In the genomic region with DNA sequence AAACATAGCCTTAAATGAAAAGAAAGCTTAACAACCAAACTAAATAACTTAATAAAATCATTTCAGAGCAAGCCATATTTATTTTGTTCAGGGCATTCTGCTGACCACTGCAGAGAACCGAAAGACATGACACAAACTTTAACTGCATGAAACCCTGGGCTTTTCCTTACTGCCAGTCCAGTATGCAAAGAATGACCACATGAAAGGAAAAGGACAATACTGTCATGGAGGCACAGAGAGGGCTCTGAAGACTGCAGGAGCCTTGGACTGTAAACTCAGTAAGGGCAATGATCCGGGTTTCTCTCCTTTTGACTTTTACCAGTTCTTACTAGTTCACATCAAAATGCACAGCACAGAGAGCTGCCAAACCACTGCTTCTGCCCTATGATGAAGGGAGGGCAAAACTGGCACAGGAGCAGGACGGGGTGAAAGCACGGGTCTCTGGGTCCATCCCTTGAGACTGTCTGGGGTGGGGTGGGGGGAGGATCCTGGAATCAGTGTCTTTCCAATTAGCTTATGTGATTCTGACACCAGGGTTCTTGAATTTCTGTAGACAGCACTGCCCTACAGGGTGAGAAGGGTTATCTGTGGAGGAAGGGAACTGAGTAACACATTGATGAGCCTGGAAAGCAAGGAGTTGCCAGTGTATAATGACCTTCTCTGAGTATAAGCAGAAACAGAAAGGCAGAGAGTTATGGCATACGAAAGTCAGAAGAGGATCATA, we compare ENCODE assay signal across 15 cellular contexts. TPM values are rescaled to one million over a fixed set of nuclear protein-coding genes. Genes with fewer than 3 reads are reported as not detected.
DNase-seq lines count a peak whose midpoint lies in the region; ATAC-seq and TF ChIP-seq lines count a peak whose summit lies in the region.
"Had no signal": no experiment of that assay in that cellular context is flagged by ENCODE, and none has a peak within 500 bp of the region (broad histone marks: within the 10 kb centered on the region; RNA-seq: fewer than 3 reads in every experiment).

No MANE protein-coding gene starts in this region.

- H3K9me3 Mint-ChIP-seq in dendritic cell treated with granulocyte-macrophage colony-stimulating factor and Interleukin-4, amounts not matched to agents 40 ng/mL and 50 ng/mL, for 4 days = no peaks in the 10 kb centered on the region
- H3K9me3 Mint-ChIP-seq: activated naive CD4-positive, alpha-beta T cell treated with anti-CD3 and anti-CD28 coated beads, Interleukin-2, amount 50 U/mL, for 72 hours; activated T-cell treated with anti-CD3 and anti-CD28 coated beads, Interleukin-2, amount 50 U/mL, for 24 hours had no signal

- H3K36me3 ChIP-seq in RWPE2 (ENCODE audit: low read depth) (no peaks in the 10 kb centered on the region), spleen (peaks cover 0 to 18% (median 0%) of the 10 kb centered on the region in 6 donors)
- H3K36me3 ChIP-seq: SJSA1 had no signal

- peaks cover 50% of the 10 kb centered on the region for H3K4me1 Mint-ChIP-seq in dendritic cell treated with granulocyte-macrophage colony-stimulating factor and Interleukin-4, amounts not matched to agents 40 ng/mL and 50 ng/mL, for 4 days (ENCODE audit: low read depth)

- DNase-seq in RWPE2 (ENCODE audit: low spot score) (no peak), medulla oblongata (ENCODE audit: extremely low spot score) (peak; percentile 35), spleen (no peak)
- DNase-seq in stimulated activated CD4-positive, alpha-beta T cell treated with anti-CD3 and anti-CD28 coated beads, Interleukin-4, amount 100 ng/mL, for 24 hours = no peak
- DNase-seq: activated T-cell treated with anti-CD3 and anti-CD28 coated beads, Interleukin-2, amount 50 U/mL, for 24 hours; foreskin melanocyte; Karpas-422; NCI-H446 treated with DMSO at 0.1 percent for 48 hours; T1000 had no signal

- H3K36me3 Mint-ChIP-seq in dendritic cell treated with granulocyte-macrophage colony-stimulating factor and Interleukin-4, amounts not matched to agents 40 ng/mL and 50 ng/mL, for 4 days (ENCODE audit: low read depth) = peaks cover 61% of the 10 kb centered on the region

- intact Hi-C loops in dendritic cell treated with granulocyte-macrophage colony-stimulating factor and Interleukin-4, amounts not matched to agents 40 ng/mL and 50 ng/mL, for 4 days (cut with micrococcal nuclease) = no loop called here
- intact Hi-C loops in spleen (cut with DNase I; ENCODE audit: low total_unique reads) = no loop called here

- TF ChIP-seq POLR2A in spleen (IDR thresholded peaks at IDR 0.05) = no peak

- H3K4me1 ChIP-seq in RWPE2 (ENCODE audit: insufficient read depth, poor library complexity, severe bottlenecking) (no peaks in the 10 kb centered on the region), spleen (peaks cover 0 to 30% (median 17%) of the 10 kb centered on the region in 6 donors)
- H3K4me1 ChIP-seq: SJSA1 had no signal

- TF ChIP-seq CTCF in RWPE2 (IDR thresholded peaks at IDR 0.05; ENCODE audit: poor library complexity, severe bottlenecking) (no peak), spleen (IDR thresholded peaks at IDR 0.05 in 8 of 11, conservative IDR thresholded peaks at IDR 0.05 in 3 of 11) (no peak)

- H3K9me3 ChIP-seq in RWPE2 (ENCODE audit: severe bottlenecking) (no peaks in the 10 kb centered on the region), spleen (no peaks in the 10 kb centered on the region)
- H3K9me3 ChIP-seq: SJSA1 had no signal

- H3K4me3 Mint-ChIP-seq in dendritic cell treated with granulocyte-macrophage colony-stimulating factor and Interleukin-4, amounts not matched to agents 40 ng/mL and 50 ng/mL, for 4 days = no peak overlapping the region
- H3K4me3 Mint-ChIP-seq: activated T-cell treated with anti-CD3 and anti-CD28 coated beads, Interleukin-2, amount 50 U/mL, for 24 hours had no signal

- 57 to 77% (median 67%) methylated on average over 5 of the region's 5 CpGs for WGBS in spleen, 5 donors

- no peaks in the 10 kb centered on the region for H3K27me3 Mint-ChIP-seq in dendritic cell treated with granulocyte-macrophage colony-stimulating factor and Interleukin-4, amounts not matched to agents 40 ng/mL and 50 ng/mL, for 4 days
- H3K27me3 Mint-ChIP-seq: activated T-cell treated with anti-CD3 and anti-CD28 coated beads, Interleukin-2, amount 50 U/mL, for 24 hours had no signal

- no peak overlapping the region for H3K27ac ChIP-seq in RWPE2 (ENCODE audit: poor library complexity, severe bottlenecking)
- peak overlapping the region in 7 of 8 donors; percentile 2 to 63 (median 46) for H3K27ac ChIP-seq in spleen
- H3K27ac ChIP-seq: SJSA1 had no signal

- peak overlapping the region; percentile 40 for H3K27ac Mint-ChIP-seq in dendritic cell treated with granulocyte-macrophage colony-stimulating factor and Interleukin-4, amounts not matched to agents 40 ng/mL and 50 ng/mL, for 4 days
- H3K27ac Mint-ChIP-seq: activated naive CD4-positive, alpha-beta T cell treated with anti-CD3 and anti-CD28 coated beads, Interleukin-2, amount 50 U/mL, for 72 hours; activated T-cell treated with anti-CD3 and anti-CD28 coated beads, Interleukin-2, amount 50 U/mL, for 24 hours had no signal

- ATAC-seq in RWPE2 (ENCODE audit: low read depth) (peak; percentile 27; the same call in 1 of the 3 replicates), GM21526 (IDR thresholded peaks at IDR 0.05; ENCODE audit: low FRiP score, unreplicated experiment) (no peak), GM21447 (IDR thresholded peaks at IDR 0.05; ENCODE audit: unreplicated experiment) (no peak)

- H3K4me3 ChIP-seq in RWPE2 (ENCODE audit: severe bottlenecking) (no peak overlapping the region), spleen (no peak overlapping the region)
- H3K4me3 ChIP-seq: BLaER1 treated with 17β-estradiol and CSF1 and Interleukin-3, amounts not matched to agents 10 nM and 100 nM; SJSA1 had no signal

- H3K27me3 ChIP-seq in RWPE2 (ENCODE audit: insufficient read depth, poor library complexity, severe bottlenecking) (no peaks in the 10 kb centered on the region), spleen (replicated peaks in 1 of 7) (no peaks in the 10 kb centered on the region)
- H3K27me3 ChIP-seq: BLaER1 treated with 17β-estradiol and CSF1 and Interleukin-3, amounts not matched to agents 10 nM and 100 nM had no signal

RNA-seq across cellular contexts. Expression of gene RNF130, which starts 44.7 kb away (rescaled TPM):
- 100 to 1,000 TPM in 1 of 7 donors, 10 to 100 TPM in 6; 64.5 to 119 (median 84.1) TPM for total RNA-seq in spleen
- 10 to 100 TPM; 44.1 to 57.0 (median 45.4) TPM for polyA plus RNA-seq in spleen
